ENCODE assay signal across 13 cellular contexts in genomic region chr5:54718647-54719046, GRCh38.
DNase-seq lines count a peak whose midpoint lies in the region; ATAC-seq and TF ChIP-seq lines count a peak whose summit lies in the region.
"Had no signal": no experiment of that assay in that cellular context is flagged by ENCODE, and none has a peak within 500 bp of the region (broad histone marks: within the 10 kb centered on the region; RNA-seq: fewer than 3 reads in every experiment).

No MANE protein-coding gene starts in this region.

- peaks cover 8 to 17% of the 10 kb centered on the region in 2 donors for H3K4me1 ChIP-seq in thyroid gland

- H3K9me3 Mint-ChIP-seq in activated CD4-positive, alpha-beta T cell treated with anti-CD3 and anti-CD28 coated beads, Interleukin-2, amount 10 ng/mL, durations not matched to agents 24 days and 14 days, result peaks cover 28% of the 10 kb centered on the region
- peaks cover 0 to 9% (median 4%) of the 10 kb centered on the region in 3 donors for H3K9me3 Mint-ChIP-seq in T-cell

- H3K27ac Mint-ChIP-seq in activated CD4-positive, alpha-beta T cell treated with anti-CD3 and anti-CD28 coated beads, Interleukin-2, amount 10 ng/mL, durations not matched to agents 24 days and 14 days, result peak overlapping the region; percentile 80
- H3K27ac Mint-ChIP-seq in T-cell, result no peak overlapping the region

- H3K4me3 Mint-ChIP-seq in activated CD4-positive, alpha-beta T cell treated with anti-CD3 and anti-CD28 coated beads, Interleukin-2, amount 10 ng/mL, durations not matched to agents 24 days and 14 days, result peak overlapping the region; percentile 65
- H3K4me3 Mint-ChIP-seq in T-cell, result no peak overlapping the region

- no peaks in the 10 kb centered on the region for H3K36me3 ChIP-seq in thyroid gland
- H3K36me3 ChIP-seq: ovary had no signal

- peaks cover 25% of the 10 kb centered on the region for H3K4me1 Mint-ChIP-seq in activated CD4-positive, alpha-beta T cell treated with anti-CD3 and anti-CD28 coated beads, Interleukin-2, amount 10 ng/mL, durations not matched to agents 24 days and 14 days
- peaks cover 14 to 21% (median 19%) of the 10 kb centered on the region in 3 donors for H3K4me1 Mint-ChIP-seq in T-cell

- H3K27me3 Mint-ChIP-seq in activated CD4-positive, alpha-beta T cell treated with anti-CD3 and anti-CD28 coated beads, Interleukin-2, amount 10 ng/mL, durations not matched to agents 24 days and 14 days, result peaks cover 2% of the 10 kb centered on the region
- H3K27me3 Mint-ChIP-seq in T-cell, result peaks cover 0 to 3% of the 10 kb centered on the region in 2 donors

- ATAC-seq in left cardiac atrium (peak; percentile 77 to 85), T-cell (replicated peaks in 1 of 4) (no peak)

- POLR2A ChIA-PET in T-cell (lab: Charles Lee), result no interaction called here

- H3K9me3 ChIP-seq in thyroid gland, result no peaks in the 10 kb centered on the region
- H3K9me3 ChIP-seq: ovary had no signal

- CTCF ChIA-PET in T-cell (lab: Charles Lee), result interaction anchor here in 1 of 2 donors (0.6 kb wide), 1 partner anchor 14 kb away, joined by 3 read pairs; no protein-coding TSS in a partner anchor

- H3K27me3 ChIP-seq in thyroid gland, result no peaks in the 10 kb centered on the region
- H3K27me3 ChIP-seq: ovary had no signal

- intact Hi-C loops in activated CD4-positive, alpha-beta T cell treated with anti-CD3 and anti-CD28 coated beads, Interleukin-2, amount 10 ng/mL, durations not matched to agents 24 days and 14 days (cut with micrococcal nuclease), result loop anchor here (1.0 to 5.0 kb wide), 4 partner anchors 39 to 202 kb away; partner anchors contain the start of gene SNX18
- intact Hi-C loops in left cardiac atrium (cut with DNase I) (no loop called here), thyroid gland (cut with DNase I) (no loop called here)

- H3K4me3 ChIP-seq in thyroid gland (replicated peaks in 1 of 3), result no peak overlapping the region
- H3K4me3 ChIP-seq: ovary had no signal

- TF ChIP-seq CTCF in thyroid gland (IDR thresholded peaks at IDR 0.05), result no peak

- no peak overlapping the region for H3K27ac ChIP-seq in thyroid gland
- H3K27ac ChIP-seq: ovary had no signal

- DNase-seq in activated CD4-positive, alpha-beta T cell treated with anti-CD3 and anti-CD28 coated beads, Interleukin-2, amount 10 ng/mL, durations not matched to agents 24 days and 14 days, result no peak
- DNase-seq in activated CD4-positive, alpha-beta T cell treated with anti-CD3 and anti-CD28 coated beads, Interleukin-2, amount 50 U/mL, for 48 hours, result no peak
- DNase-seq in astrocyte of the hippocampus (ENCODE audit: low read depth, low spot score) (peak; percentile 75), left cardiac atrium (peak; percentile 63), thyroid gland (peak; percentile 17 to 31), Ammon's horn (ENCODE audit: low spot score) (no peak), T-cell (no peak), activated T-cell treated with anti-CD3 and anti-CD28 coated beads for 4 hours (no peak)
- DNase-seq: activated T-cell treated with anti-CD3 and anti-CD28 coated beads, Interleukin-2, amount 50 U/mL, for 1 hour; central memory CD4-positive, alpha-beta T cell; NCI-H1417 treated with DMSO at 0.1 percent for 48 hours; ovary; stimulated activated CD4-positive, alpha-beta T cell treated with anti-CD3 and anti-CD28 coated beads, Interleukin-2, amount 100 ng/mL, for 24 hours had no signal

- TF ChIP-seq POLR2A in thyroid gland (IDR thresholded peaks at IDR 0.05), result no peak

- WGBS in thyroid gland, 2 donors, result 54 to 72% methylated on average over 4 of the region's 4 CpGs

- peaks cover 15% of the 10 kb centered on the region for H3K36me3 Mint-ChIP-seq in activated CD4-positive, alpha-beta T cell treated with anti-CD3 and anti-CD28 coated beads, Interleukin-2, amount 10 ng/mL, durations not matched to agents 24 days and 14 days (ENCODE audit: low read depth)
- H3K36me3 Mint-ChIP-seq in T-cell, result no peaks in the 10 kb centered on the region

Comparison
In these comparisons a context has a peak if more than half of its experiments do, and no peak if none do; other contexts are left out.
1. DNase-seq: peak in astrocyte of the hippocampus (single experiment), left cardiac atrium (single experiment) and thyroid gland (2 of 2); none in activated CD4-positive, alpha-beta T cell treated with anti-CD3 and anti-CD28 coated beads, Interleukin-2, amount 10 ng/mL, durations not matched to agents 24 days and 14 days (single experiment), activated CD4-positive, alpha-beta T cell treated with anti-CD3 and anti-CD28 coated beads, Interleukin-2, amount 50 U/mL, for 48 hours (0 of 2), Ammon's horn (single experiment), T-cell (0 of 34) and activated T-cell treated with anti-CD3 and anti-CD28 coated beads for 4 hours (single experiment).
2. ATAC-seq: peak in left cardiac atrium (2 of 2); none in T-cell (0 of 4).